Comparison of ENCODE assay signal across 1 cellular context in the genomic region with DNA sequence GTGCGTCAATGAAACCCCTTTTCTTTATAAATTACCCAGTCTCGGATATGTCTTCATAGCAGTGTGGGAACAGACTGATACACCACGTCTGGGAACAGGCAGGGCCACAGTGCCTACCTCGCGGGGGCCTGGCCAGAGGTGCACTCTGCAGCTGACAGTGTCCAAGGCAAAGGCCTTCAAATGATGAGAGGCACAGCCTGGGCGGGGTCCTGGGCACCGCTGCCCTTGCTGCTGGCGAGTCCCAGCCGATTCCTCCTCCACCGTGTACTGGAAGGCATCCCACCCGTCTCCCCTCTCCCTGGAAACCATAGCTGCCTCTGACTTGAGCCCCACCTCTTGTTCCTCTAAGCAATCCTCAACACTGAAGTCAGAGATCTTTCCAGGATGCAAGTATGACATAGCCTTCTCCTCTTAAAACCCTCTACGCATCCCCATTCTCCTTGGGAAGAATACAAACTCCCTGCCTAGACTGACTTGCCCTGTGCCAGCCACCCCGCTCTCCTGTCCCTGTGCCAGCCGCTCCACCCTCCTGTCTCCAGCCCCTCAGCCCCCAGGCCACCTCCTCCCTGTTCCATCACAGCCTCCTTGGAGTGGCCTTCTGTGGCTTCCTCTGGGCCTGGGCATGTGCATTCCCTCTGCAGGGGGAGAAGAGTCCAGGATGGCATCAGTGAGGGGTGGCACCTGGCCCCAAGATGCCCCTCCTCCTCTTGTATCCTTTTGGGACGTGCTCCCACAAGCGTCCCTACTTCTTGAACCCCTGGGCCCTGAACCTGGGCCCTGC.
TF ChIP-seq lines count a peak whose summit lies in the region.

No MANE protein-coding gene starts in this region.

TF ChIP-seq in WTC11, 78 proteins besides CTCF, POLR2A, EP300 and RAD21 (continued from another document):
- TF ChIP-seq, protein P1, sequence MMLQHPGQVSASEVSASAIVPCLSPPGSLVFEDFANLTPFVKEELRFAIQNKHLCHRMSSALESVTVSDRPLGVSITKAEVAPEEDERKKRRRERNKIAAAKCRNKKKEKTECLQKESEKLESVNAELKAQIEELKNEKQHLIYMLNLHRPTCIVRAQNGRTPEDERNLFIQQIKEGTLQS (CRISPR knock-in tag; conservative IDR thresholded peaks at IDR 0.05) = no peak
- TF ChIP-seq, protein P2, sequence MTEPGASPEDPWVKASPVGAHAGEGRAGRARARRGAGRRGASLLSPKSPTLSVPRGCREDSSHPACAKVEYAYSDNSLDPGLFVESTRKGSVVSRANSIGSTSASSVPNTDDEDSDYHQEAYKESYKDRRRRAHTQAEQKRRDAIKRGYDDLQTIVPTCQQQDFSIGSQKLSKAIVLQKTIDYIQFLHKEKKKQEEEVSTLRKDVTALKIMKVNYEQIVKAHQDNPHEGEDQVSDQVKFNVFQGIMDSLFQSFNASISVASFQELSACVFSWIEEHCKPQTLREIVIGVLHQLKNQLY (CRISPR knock-in tag; IDR thresholded peaks at IDR 0.05) = no peak
- TF ChIP-seq, protein P3, sequence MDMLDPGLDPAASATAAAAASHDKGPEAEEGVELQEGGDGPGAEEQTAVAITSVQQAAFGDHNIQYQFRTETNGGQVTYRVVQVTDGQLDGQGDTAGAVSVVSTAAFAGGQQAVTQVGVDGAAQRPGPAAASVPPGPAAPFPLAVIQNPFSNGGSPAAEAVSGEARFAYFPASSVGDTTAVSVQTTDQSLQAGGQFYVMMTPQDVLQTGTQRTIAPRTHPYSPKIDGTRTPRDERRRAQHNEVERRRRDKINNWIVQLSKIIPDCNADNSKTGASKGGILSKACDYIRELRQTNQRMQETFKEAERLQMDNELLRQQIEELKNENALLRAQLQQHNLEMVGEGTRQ (CRISPR knock-in tag; IDR thresholded peaks at IDR 0.05) = no peak
- TF ChIP-seq NFATC4 (CRISPR knock-in tag; IDR thresholded peaks at IDR 0.05) = no peak
- TF ChIP-seq ZNF396 (CRISPR knock-in tag; IDR thresholded peaks at IDR 0.05; ENCODE audit: borderline replicate concordance) = no peak
- TF ChIP-seq, protein P4, sequence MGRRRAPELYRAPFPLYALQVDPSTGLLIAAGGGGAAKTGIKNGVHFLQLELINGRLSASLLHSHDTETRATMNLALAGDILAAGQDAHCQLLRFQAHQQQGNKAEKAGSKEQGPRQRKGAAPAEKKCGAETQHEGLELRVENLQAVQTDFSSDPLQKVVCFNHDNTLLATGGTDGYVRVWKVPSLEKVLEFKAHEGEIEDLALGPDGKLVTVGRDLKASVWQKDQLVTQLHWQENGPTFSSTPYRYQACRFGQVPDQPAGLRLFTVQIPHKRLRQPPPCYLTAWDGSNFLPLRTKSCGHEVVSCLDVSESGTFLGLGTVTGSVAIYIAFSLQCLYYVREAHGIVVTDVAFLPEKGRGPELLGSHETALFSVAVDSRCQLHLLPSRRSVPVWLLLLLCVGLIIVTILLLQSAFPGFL (CRISPR knock-in tag; IDR thresholded peaks at IDR 0.05; ENCODE audit: borderline replicate concordance) = no peak
- TF ChIP-seq IRF2 (CRISPR knock-in tag; IDR thresholded peaks at IDR 0.05; ENCODE audit: borderline replicate concordance, low read depth) = no peak
- TF ChIP-seq, protein P5, sequence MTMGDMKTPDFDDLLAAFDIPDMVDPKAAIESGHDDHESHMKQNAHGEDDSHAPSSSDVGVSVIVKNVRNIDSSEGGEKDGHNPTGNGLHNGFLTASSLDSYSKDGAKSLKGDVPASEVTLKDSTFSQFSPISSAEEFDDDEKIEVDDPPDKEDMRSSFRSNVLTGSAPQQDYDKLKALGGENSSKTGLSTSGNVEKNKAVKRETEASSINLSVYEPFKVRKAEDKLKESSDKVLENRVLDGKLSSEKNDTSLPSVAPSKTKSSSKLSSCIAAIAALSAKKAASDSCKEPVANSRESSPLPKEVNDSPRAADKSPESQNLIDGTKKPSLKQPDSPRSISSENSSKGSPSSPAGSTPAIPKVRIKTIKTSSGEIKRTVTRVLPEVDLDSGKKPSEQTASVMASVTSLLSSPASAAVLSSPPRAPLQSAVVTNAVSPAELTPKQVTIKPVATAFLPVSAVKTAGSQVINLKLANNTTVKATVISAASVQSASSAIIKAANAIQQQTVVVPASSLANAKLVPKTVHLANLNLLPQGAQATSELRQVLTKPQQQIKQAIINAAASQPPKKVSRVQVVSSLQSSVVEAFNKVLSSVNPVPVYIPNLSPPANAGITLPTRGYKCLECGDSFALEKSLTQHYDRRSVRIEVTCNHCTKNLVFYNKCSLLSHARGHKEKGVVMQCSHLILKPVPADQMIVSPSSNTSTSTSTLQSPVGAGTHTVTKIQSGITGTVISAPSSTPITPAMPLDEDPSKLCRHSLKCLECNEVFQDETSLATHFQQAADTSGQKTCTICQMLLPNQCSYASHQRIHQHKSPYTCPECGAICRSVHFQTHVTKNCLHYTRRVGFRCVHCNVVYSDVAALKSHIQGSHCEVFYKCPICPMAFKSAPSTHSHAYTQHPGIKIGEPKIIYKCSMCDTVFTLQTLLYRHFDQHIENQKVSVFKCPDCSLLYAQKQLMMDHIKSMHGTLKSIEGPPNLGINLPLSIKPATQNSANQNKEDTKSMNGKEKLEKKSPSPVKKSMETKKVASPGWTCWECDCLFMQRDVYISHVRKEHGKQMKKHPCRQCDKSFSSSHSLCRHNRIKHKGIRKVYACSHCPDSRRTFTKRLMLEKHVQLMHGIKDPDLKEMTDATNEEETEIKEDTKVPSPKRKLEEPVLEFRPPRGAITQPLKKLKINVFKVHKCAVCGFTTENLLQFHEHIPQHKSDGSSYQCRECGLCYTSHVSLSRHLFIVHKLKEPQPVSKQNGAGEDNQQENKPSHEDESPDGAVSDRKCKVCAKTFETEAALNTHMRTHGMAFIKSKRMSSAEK (CRISPR knock-in tag; IDR thresholded peaks at IDR 0.05; ENCODE audit: borderline replicate concordance) = no peak
- TF ChIP-seq, protein P6, sequence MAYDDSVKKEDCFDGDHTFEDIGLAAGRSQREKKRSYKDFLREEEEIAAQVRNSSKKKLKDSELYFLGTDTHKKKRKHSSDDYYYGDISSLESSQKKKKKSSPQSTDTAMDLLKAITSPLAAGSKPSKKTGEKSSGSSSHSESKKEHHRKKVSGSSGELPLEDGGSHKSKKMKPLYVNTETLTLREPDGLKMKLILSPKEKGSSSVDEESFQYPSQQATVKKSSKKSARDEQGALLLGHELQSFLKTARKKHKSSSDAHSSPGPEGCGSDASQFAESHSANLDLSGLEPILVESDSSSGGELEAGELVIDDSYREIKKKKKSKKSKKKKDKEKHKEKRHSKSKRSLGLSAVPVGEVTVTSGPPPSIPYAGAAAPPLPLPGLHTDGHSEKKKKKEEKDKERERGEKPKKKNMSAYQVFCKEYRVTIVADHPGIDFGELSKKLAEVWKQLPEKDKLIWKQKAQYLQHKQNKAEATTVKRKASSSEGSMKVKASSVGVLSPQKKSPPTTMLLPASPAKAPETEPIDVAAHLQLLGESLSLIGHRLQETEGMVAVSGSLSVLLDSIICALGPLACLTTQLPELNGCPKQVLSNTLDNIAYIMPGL (CRISPR knock-in tag; IDR thresholded peaks at IDR 0.05) = no peak
- TF ChIP-seq ZNF423 (CRISPR knock-in tag; IDR thresholded peaks at IDR 0.05) = no peak
- TF ChIP-seq NR2C2 (CRISPR knock-in tag; IDR thresholded peaks at IDR 0.05) = no peak
- TF ChIP-seq CBFB (CRISPR knock-in tag; IDR thresholded peaks at IDR 0.05; ENCODE audit: low read depth) = no peak
